ENCODE assay signal across 14 cellular contexts in genomic region chr7:128452552-128452951, GRCh38.
"Had no signal": no experiment of that assay in that cellular context is flagged by ENCODE, and none has a peak within 500 bp of the region (broad histone marks: within the 10 kb centered on the region; RNA-seq: fewer than 3 reads in every experiment).

No MANE protein-coding gene starts in this region.

- H3K4me3 ChIP-seq: gastrocnemius medialis, pancreas, skin epidermis, upper lobe of left lung had no signal

- H3K9me3 ChIP-seq: gastrocnemius medialis, pancreas, upper lobe of left lung had no signal

- H3K27ac ChIP-seq: brain microvascular endothelial cell, skin epidermis, upper lobe of left lung had no signal

- H3K27me3 ChIP-seq: brain microvascular endothelial cell, gastrocnemius medialis, pancreas, upper lobe of left lung had no signal

- H3K36me3 ChIP-seq: gastrocnemius medialis, pancreas, upper lobe of left lung had no signal

- DNase-seq: activated CD4-positive, alpha-beta T cell treated with anti-CD3 and anti-CD28 coated beads for 4 hours; activated naive CD4-positive, alpha-beta T cell; activated T-cell treated with anti-CD3 and anti-CD28 coated beads, Interleukin-2, amount 50 U/mL, for 1 hour; amygdala; brain microvascular endothelial cell; effector memory CD4-positive, alpha-beta T cell; gastrocnemius medialis; kidney; mesendoderm; pancreas; SHP77; T-helper 9 cell; upper lobe of left lung had no signal
